ENCODE assay signal across 21 cellular contexts in genomic region chr3:37890522-37890921, GRCh38. TPM values are rescaled to one million over a fixed set of nuclear protein-coding genes. Genes with fewer than 3 reads are reported as not detected.
DNase-seq lines count a peak whose midpoint lies in the region; ATAC-seq and TF ChIP-seq lines count a peak whose summit lies in the region.
"Had no signal": no experiment of that assay in that cellular context is flagged by ENCODE, and none has a peak within 500 bp of the region (broad histone marks: within the 10 kb centered on the region; RNA-seq: fewer than 3 reads in every experiment).

No MANE protein-coding gene starts in this region.

- H3K4me3 Mint-ChIP-seq in endothelial cell (ENCODE audit: unreplicated experiment) = no peak overlapping the region

- no peaks in the 10 kb centered on the region for H3K36me3 Mint-ChIP-seq in endothelial cell (ENCODE audit: low read depth, unreplicated experiment)
- H3K36me3 Mint-ChIP-seq: CD4-positive, CD25-positive, alpha-beta regulatory T cell had no signal

- peak overlapping the region; percentile 5 for H3K27ac ChIP-seq in left ventricle myocardium inferior (replicated peaks)
- H3K27ac ChIP-seq in right cardiac atrium (ENCODE audit: low read length) = no peak overlapping the region
- H3K27ac ChIP-seq in VCaP = peak overlapping the region; percentile 82
- peak overlapping the region in 3 of 5 donors; percentile 22 to 63 (median 25) for H3K27ac ChIP-seq in stomach
- H3K27ac ChIP-seq: HL-60, RWPE1 had no signal

- H3K9me3 Mint-ChIP-seq in endothelial cell (ENCODE audit: unreplicated experiment) = no peaks in the 10 kb centered on the region

- 69% methylated on average over 5 of the region's 5 CpGs for WGBS in right cardiac atrium
- WGBS in stomach, 5 donors = 78 to 87% (median 82%) methylated on average over 5 of the region's 5 CpGs

- no peak overlapping the region for H3K4me3 ChIP-seq in left ventricle myocardium inferior
- no peak overlapping the region for H3K4me3 ChIP-seq in right cardiac atrium (ENCODE audit: low read length)
- H3K4me3 ChIP-seq in stomach = no peak overlapping the region
- H3K4me3 ChIP-seq: MG63 had no signal

- H3K4me1 ChIP-seq in left ventricle myocardium inferior = peaks cover 78% of the 10 kb centered on the region
- H3K4me1 ChIP-seq in right cardiac atrium (ENCODE audit: control insufficient read depth, insufficient read depth, low read length) = peaks cover 22% of the 10 kb centered on the region
- H3K4me1 ChIP-seq in stomach = peaks cover 37 to 84% (median 74%) of the 10 kb centered on the region in 4 donors
- H3K4me1 ChIP-seq: BE2C had no signal

- H3K9me3 ChIP-seq in left ventricle myocardium inferior (replicated peaks) (no peaks in the 10 kb centered on the region), right cardiac atrium (ENCODE audit: control insufficient read depth, low read length) (no peaks in the 10 kb centered on the region), stomach (no peaks in the 10 kb centered on the region)
- H3K9me3 ChIP-seq: BE2C, MG63 had no signal

- TF ChIP-seq CTCF in left ventricle myocardium inferior (IDR thresholded peaks at IDR 0.05; ENCODE audit: borderline replicate concordance) (no peak), VCaP (conservative IDR thresholded peaks at IDR 0.05) (no peak), endothelial cell (IDR thresholded peaks at IDR 0.05; ENCODE audit: unreplicated experiment) (no peak), stomach (IDR thresholded peaks at IDR 0.05) (no peak)

- H3K27me3 ChIP-seq in left ventricle myocardium inferior (ENCODE audit: low read depth) (no peaks in the 10 kb centered on the region), right cardiac atrium (ENCODE audit: control insufficient read depth, insufficient read depth) (no peaks in the 10 kb centered on the region), stomach (no peaks in the 10 kb centered on the region)
- H3K27me3 ChIP-seq: BE2C, MG63 had no signal

- H3K27ac Mint-ChIP-seq in endothelial cell (ENCODE audit: unreplicated experiment) = peak overlapping the region; percentile 75
- H3K27ac Mint-ChIP-seq: CD4-positive, CD25-positive, alpha-beta regulatory T cell had no signal

- peaks cover 3% of the 10 kb centered on the region for H3K27me3 Mint-ChIP-seq in endothelial cell (ENCODE audit: unreplicated experiment)

- no peak for ATAC-seq in right cardiac atrium
- no peak for ATAC-seq in GM19324 (IDR thresholded peaks at IDR 0.05; ENCODE audit: low FRiP score, unreplicated experiment)
- no peak for ATAC-seq in GM21423 (IDR thresholded peaks at IDR 0.05; ENCODE audit: unreplicated experiment)
- ATAC-seq: HCT116, Panc1 had no signal

- TF ChIP-seq POLR2A in stomach (IDR thresholded peaks at IDR 0.05) = no peak

- H3K36me3 ChIP-seq in left ventricle myocardium inferior (no peaks in the 10 kb centered on the region), stomach (no peaks in the 10 kb centered on the region)
- H3K36me3 ChIP-seq: BE2C, MG63 had no signal

- peaks cover 59% of the 10 kb centered on the region for H3K4me1 Mint-ChIP-seq in endothelial cell (ENCODE audit: unreplicated experiment)
- H3K4me1 Mint-ChIP-seq: CD4-positive, CD25-positive, alpha-beta regulatory T cell had no signal

- DNase-seq in left ventricle myocardium inferior (no peak), right cardiac atrium (no peak), endothelial cell (ENCODE audit: low spot score) (no peak), stomach (no peak), A172 (ENCODE audit: low spot score) (no peak)
- DNase-seq: ACHN; BE2C; CD4-positive, CD25-positive, alpha-beta regulatory T cell; DMS53; MG63; NCI-H146; NCI-H2029; NCI-H526 treated with DMSO at 0.1 percent for 48 hours; SHP77 had no signal

- TF ChIP-seq EP300 in stomach (IDR thresholded peaks at IDR 0.05) = no peak

- intact Hi-C loops in left ventricle myocardium inferior (cut with micrococcal nuclease) = no loop called here
- intact Hi-C loops in right cardiac atrium (cut with DNase I) = no loop called here
- intact Hi-C loops in stomach (cut with DNase I; ENCODE audit: low total_unique reads) = no loop called here

RNA-seq across cellular contexts. Expression of gene CTDSPL, which starts 28.8 kb away (rescaled TPM):
- total RNA-seq in left ventricle myocardium inferior (56.3 TPM), right cardiac atrium (10 to 100 TPM; 38.3 to 50.9 (median 41.0) TPM), endothelial cell (ENCODE audit: unreplicated experiment) (71.4 TPM), stomach (10 to 100 TPM; 13.4 to 54.9 (median 39.7) TPM)
- polyA plus RNA-seq in right cardiac atrium (13.6 TPM), stomach (10 to 100 TPM; 18.9 to 32.1 (median 28.3) TPM)
- total RNA-seq in A172 (2014; rRNA removed; shearing (Covaris generic)) = 26.7 and 32.5 TPM in 2 replicates
